2 cellular contexts compared by ENCODE assay signal in the genomic region with DNA sequence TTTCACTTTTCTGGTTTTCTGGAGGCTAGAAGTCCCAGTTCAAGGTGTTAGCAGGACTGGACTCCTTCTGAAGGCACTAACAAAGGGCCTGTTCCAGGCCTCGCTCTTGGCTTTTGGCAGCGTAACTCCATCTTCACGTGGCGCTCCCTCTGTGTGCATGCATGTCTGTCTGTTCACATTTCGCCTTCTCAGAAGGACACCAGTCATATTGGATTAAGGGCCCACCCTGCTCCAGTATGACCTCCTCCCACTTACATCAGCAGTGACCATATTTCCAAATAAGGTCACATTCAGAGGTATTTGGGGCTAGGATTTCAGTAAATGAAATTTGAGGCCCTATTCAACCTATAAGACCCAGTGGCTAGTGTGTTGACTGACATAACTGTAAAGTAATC.
TF ChIP-seq lines count a peak whose summit lies in the region.

No MANE protein-coding gene starts in this region.

TF ChIP-seq in HepG2, 621 proteins besides CTCF, POLR2A, EP300 and RAD21 (continues in another document):
- 0 out of 2 replicates have a peak, but pooled peaks have one; percentile 1 for TF ChIP-seq SALL1 (CRISPR knock-in tag; IDR thresholded peaks at IDR 0.05)
- no peak for TF ChIP-seq ZUFSP (CRISPR knock-in tag; IDR thresholded peaks at IDR 0.05; ENCODE audit: borderline replicate concordance)
- TF ChIP-seq ZNF501 (CRISPR knock-in tag; IDR thresholded peaks at IDR 0.05) = peak; percentile 45; the same call in 1 of the 2 replicates
- TF ChIP-seq TEAD3 (CRISPR knock-in tag; optimal IDR thresholded peaks at IDR 0.05; ENCODE audit: borderline replicate concordance) = no peak
- TF ChIP-seq ZFY (CRISPR knock-in tag; IDR thresholded peaks at IDR 0.05) = 0 out of 2 replicates have a peak, but pooled peaks have one; percentile 17
- TF ChIP-seq ARNTL (CRISPR knock-in tag; IDR thresholded peaks at IDR 0.05) = 0 out of 2 replicates have a peak, but pooled peaks have one; percentile 1
- TF ChIP-seq ZBTB33 (CRISPR knock-in tag; IDR thresholded peaks at IDR 0.05) = 0 out of 2 replicates have a peak, but pooled peaks have one; percentile 24
- TF ChIP-seq FOXA3 (CRISPR knock-in tag; IDR thresholded peaks at IDR 0.05) = 0 out of 2 replicates have a peak, but pooled peaks have one; percentile 3
- 0 out of 2 replicates have a peak, but pooled peaks have one; percentile 32 for TF ChIP-seq PAXIP1 (CRISPR knock-in tag; conservative IDR thresholded peaks at IDR 0.05)
- TF ChIP-seq SMAD3 (CRISPR knock-in tag; IDR thresholded peaks at IDR 0.05) = 0 out of 2 replicates have a peak, but pooled peaks have one; percentile 8
- TF ChIP-seq, protein P1, sequence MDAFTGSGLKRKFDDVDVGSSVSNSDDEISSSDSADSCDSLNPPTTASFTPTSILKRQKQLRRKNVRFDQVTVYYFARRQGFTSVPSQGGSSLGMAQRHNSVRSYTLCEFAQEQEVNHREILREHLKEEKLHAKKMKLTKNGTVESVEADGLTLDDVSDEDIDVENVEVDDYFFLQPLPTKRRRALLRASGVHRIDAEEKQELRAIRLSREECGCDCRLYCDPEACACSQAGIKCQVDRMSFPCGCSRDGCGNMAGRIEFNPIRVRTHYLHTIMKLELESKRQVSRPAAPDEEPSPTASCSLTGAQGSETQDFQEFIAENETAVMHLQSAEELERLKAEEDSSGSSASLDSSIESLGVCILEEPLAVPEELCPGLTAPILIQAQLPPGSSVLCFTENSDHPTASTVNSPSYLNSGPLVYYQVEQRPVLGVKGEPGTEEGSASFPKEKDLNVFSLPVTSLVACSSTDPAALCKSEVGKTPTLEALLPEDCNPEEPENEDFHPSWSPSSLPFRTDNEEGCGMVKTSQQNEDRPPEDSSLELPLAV (CRISPR knock-in tag; conservative IDR thresholded peaks at IDR 0.05; ENCODE audit: low read depth) = no peak
- TF ChIP-seq HDAC1 (CRISPR knock-in tag; IDR thresholded peaks at IDR 0.05) = 0 out of 2 replicates have a peak, but pooled peaks have one; percentile 10
- TF ChIP-seq ZNF605 (CRISPR knock-in tag; IDR thresholded peaks at IDR 0.05) = 0 out of 2 replicates have a peak, but pooled peaks have one; percentile 28
- no peak for TF ChIP-seq DDIT3 (CRISPR knock-in tag; IDR thresholded peaks at IDR 0.05)
- TF ChIP-seq FOSL2 (CRISPR knock-in tag; IDR thresholded peaks at IDR 0.05) = peak; percentile 3; the same call in 1 of the 2 replicates
- no peak for TF ChIP-seq ZNF562 (CRISPR knock-in tag; IDR thresholded peaks at IDR 0.05; ENCODE audit: borderline replicate concordance)
- 0 out of 2 replicates have a peak, but pooled peaks have one; percentile 31 for TF ChIP-seq ZBTB38 (CRISPR knock-in tag; IDR thresholded peaks at IDR 0.05)

TF ChIP-seq in K562, 482 proteins besides CTCF, POLR2A, EP300 and RAD21:
- TF ChIP-seq MGA (IDR thresholded peaks at IDR 0.05) (0 out of 2 replicates have a peak, but pooled peaks have one; percentile 33), CHD1 (IDR thresholded peaks at IDR 0.05; ENCODE audit: low read length) (no peak)
TF ChIP-seq in K562: peak in this region for 1.
